9 cellular contexts compared by ENCODE assay signal in genomic region chr4:5142726-5143125, GRCh38.
A peak's percentile ranks its signal among the peaks of the same experiment; 100 is the strongest.
DNase-seq lines count a peak whose midpoint lies in the region; ATAC-seq and TF ChIP-seq lines count a peak whose summit lies in the region.
"Had no signal": no experiment of that assay in that cellular context is flagged by ENCODE, and none has a peak within 500 bp of the region (broad histone marks: within the 10 kb centered on the region; RNA-seq: fewer than 3 reads in every experiment).

No MANE protein-coding gene starts in this region.

- H3K27ac Mint-ChIP-seq in stimulated activated naive CD8-positive, alpha-beta T cell treated with anti-CD3 and anti-CD28 coated beads, Interleukin-15, amount 100 ng/mL, for 72 hours = no peak overlapping the region

- H3K27ac ChIP-seq in breast epithelium = no peak overlapping the region

- no peaks in the 10 kb centered on the region for H3K4me1 Mint-ChIP-seq in stimulated activated naive CD8-positive, alpha-beta T cell treated with anti-CD3 and anti-CD28 coated beads, Interleukin-15, amount 100 ng/mL, for 72 hours

- H3K9me3 Mint-ChIP-seq in stimulated activated naive CD8-positive, alpha-beta T cell treated with anti-CD3 and anti-CD28 coated beads, Interleukin-15, amount 100 ng/mL, for 72 hours = no peaks in the 10 kb centered on the region

- CTCF ChIA-PET in BJ (lab: Yijun Ruan, JAX) = no interaction called here

- no peak overlapping the region for H3K4me3 Mint-ChIP-seq in stimulated activated naive CD8-positive, alpha-beta T cell treated with anti-CD3 and anti-CD28 coated beads, Interleukin-15, amount 100 ng/mL, for 72 hours

- H3K27me3 Mint-ChIP-seq in stimulated activated naive CD8-positive, alpha-beta T cell treated with anti-CD3 and anti-CD28 coated beads, Interleukin-15, amount 100 ng/mL, for 72 hours = peaks cover 5% of the 10 kb centered on the region

- H3K27me3 ChIP-seq in BJ (ENCODE audit: control insufficient read depth, insufficient read depth, low read length) (no peaks in the 10 kb centered on the region), breast epithelium (no peaks in the 10 kb centered on the region)

- H3K4me1 ChIP-seq in breast epithelium = no peaks in the 10 kb centered on the region

- H3K9me3 ChIP-seq in breast epithelium = no peaks in the 10 kb centered on the region

- intact Hi-C loops in breast epithelium (cut with DNase I; ENCODE audit: low total_unique reads) = no loop called here

- peak; percentile 64 for TF ChIP-seq CTCF in BJ (IDR thresholded peaks at IDR 0.05; ENCODE audit: insufficient read depth, low read depth, low read length)
- TF ChIP-seq CTCF in breast epithelium (IDR thresholded peaks at IDR 0.05) = peak in 2 of 3 donors; percentile 21 to 54

- TF ChIP-seq POLR2A in breast epithelium (IDR thresholded peaks at IDR 0.05) = no peak

- ATAC-seq in stimulated activated naive CD8-positive, alpha-beta T cell treated with anti-CD3 and anti-CD28 coated beads, Interleukin-15, amount 100 ng/mL, for 72 hours = no peak
- ATAC-seq: left colon had no signal

- DNase-seq in BJ (ENCODE audit: low read depth) = no peak
- peak; percentile 2 for DNase-seq in KG1 (lab: John Stamatoyannopoulos, UW)
- DNase-seq in breast epithelium (ENCODE audit: low spot score in 2 of 2) = no peak
- peak; percentile 63 for DNase-seq in medulla oblongata (ENCODE audit: extremely low spot score)
- no peak for DNase-seq in stimulated activated naive CD8-positive, alpha-beta T cell treated with anti-CD3 and anti-CD28 coated beads, Interleukin-15, amount 100 ng/mL, for 72 hours
- no peak for DNase-seq in NCI-H2081 treated with DMSO at 0.1 percent for 48 hours (lab: John Stamatoyannopoulos, UW)
- DNase-seq in cortex of kidney (lab: John Stamatoyannopoulos, UW) = no peak
- no peak for DNase-seq in NCI-H774 (lab: John Stamatoyannopoulos, UW)

- H3K4me3 ChIP-seq in BJ (ENCODE audit: low read depth, low read length) (no peak overlapping the region), breast epithelium (no peak overlapping the region)

- no peaks in the 10 kb centered on the region for H3K36me3 ChIP-seq in BJ (ENCODE audit: control insufficient read depth, insufficient read depth, low read length)
- no peaks in the 10 kb centered on the region for H3K36me3 ChIP-seq in breast epithelium

- POLR2A ChIA-PET in BJ (lab: Charles Lee) = no interaction called here

Comparison
In these comparisons a context has a peak if more than half of its experiments do, and no peak if none do; other contexts are left out.
1. DNase-seq: peak in KG1 (single experiment) and medulla oblongata (single experiment); none in BJ (single experiment), breast epithelium (0 of 2), stimulated activated naive CD8-positive, alpha-beta T cell treated with anti-CD3 and anti-CD28 coated beads, Interleukin-15, amount 100 ng/mL, for 72 hours (0 of 2), NCI-H2081 treated with DMSO at 0.1 percent for 48 hours (single experiment), cortex of kidney (single experiment) and NCI-H774 (single experiment).